ENCODE assay signal across 1 cellular context in the genomic region with DNA sequence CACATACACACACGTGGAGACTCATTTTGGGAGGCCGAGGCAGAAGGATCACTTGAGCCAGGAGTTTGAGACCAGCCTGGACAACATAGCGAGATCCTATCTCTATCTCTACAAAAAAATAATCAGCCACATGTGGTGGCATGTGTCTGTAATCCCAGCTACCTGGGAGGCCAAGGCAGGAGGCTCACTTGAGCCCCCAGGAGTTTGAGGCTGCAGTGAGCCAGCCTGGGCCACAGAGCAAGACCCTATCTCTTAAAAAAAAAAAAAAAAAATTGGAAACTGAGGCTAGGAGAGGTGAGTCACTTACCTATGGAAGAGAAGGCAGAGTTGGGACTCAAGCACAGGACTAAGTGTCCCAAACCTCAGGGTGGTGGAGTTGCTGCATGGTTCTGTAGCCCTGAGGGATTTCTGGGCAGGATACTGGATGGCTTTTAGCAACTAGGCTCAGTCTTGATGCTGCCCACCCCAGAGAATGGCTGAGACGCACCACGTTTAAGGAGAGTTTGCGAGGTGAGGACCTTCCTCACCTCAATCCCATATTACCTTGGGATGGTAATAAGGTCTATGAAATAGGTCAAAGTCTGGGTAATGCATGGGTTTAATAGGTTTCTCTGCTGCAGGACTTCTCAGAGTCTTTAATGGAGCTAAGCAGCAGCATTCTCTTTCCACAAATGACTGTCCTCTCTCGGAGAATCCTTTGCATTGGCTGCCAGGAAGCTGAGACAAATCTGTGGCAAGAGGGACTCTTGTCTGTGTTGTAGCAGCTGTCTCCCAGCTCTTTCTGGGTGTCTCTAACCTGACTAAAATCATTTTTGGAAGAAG.
TF ChIP-seq lines count a peak whose summit lies in the region.

No MANE protein-coding gene starts in this region.

TF ChIP-seq in GM12878, 131 proteins besides CTCF, POLR2A, EP300 and RAD21:
- TF ChIP-seq CHD2 (IDR thresholded peaks at IDR 0.05; ENCODE audit: borderline replicate concordance, low read depth, low read length) (no peak), POLR2AphosphoS5 (IDR thresholded peaks at IDR 0.05; ENCODE audit: low read length) (peak; percentile 53; the same call in 1 of the 2 replicates), EED (IDR thresholded peaks at IDR 0.05; ENCODE audit: low read depth) (0 out of 2 replicates have a peak, but pooled peaks have one; percentile 21), EZH2 (IDR thresholded peaks at IDR 0.05; ENCODE audit: borderline replicate concordance, control insufficient read depth, low read depth, low read length) (no peak)
- TF ChIP-seq, protein P1, sequence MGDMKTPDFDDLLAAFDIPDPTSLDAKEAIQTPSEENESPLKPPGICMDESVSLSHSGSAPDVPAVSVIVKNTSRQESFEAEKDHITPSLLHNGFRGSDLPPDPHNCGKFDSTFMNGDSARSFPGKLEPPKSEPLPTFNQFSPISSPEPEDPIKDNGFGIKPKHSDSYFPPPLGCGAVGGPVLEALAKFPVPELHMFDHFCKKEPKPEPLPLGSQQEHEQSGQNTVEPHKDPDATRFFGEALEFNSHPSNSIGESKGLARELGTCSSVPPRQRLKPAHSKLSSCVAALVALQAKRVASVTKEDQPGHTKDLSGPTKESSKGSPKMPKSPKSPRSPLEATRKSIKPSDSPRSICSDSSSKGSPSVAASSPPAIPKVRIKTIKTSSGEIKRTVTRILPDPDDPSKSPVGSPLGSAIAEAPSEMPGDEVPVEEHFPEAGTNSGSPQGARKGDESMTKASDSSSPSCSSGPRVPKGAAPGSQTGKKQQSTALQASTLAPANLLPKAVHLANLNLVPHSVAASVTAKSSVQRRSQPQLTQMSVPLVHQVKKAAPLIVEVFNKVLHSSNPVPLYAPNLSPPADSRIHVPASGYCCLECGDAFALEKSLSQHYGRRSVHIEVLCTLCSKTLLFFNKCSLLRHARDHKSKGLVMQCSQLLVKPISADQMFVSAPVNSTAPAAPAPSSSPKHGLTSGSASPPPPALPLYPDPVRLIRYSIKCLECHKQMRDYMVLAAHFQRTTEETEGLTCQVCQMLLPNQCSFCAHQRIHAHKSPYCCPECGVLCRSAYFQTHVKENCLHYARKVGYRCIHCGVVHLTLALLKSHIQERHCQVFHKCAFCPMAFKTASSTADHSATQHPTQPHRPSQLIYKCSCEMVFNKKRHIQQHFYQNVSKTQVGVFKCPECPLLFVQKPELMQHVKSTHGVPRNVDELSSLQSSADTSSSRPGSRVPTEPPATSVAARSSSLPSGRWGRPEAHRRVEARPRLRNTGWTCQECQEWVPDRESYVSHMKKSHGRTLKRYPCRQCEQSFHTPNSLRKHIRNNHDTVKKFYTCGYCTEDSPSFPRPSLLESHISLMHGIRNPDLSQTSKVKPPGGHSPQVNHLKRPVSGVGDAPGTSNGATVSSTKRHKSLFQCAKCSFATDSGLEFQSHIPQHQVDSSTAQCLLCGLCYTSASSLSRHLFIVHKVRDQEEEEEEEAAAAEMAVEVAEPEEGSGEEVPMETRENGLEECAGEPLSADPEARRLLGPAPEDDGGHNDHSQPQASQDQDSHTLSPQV (IDR thresholded peaks at IDR 0.05): no peak
TF ChIP-seq in GM12878: peak in this region for 2.
